11 cellular contexts compared by ENCODE assay signal in genomic region chr2:173652731-173653426, GRCh38.
DNase-seq lines count a peak whose midpoint lies in the region; ATAC-seq and TF ChIP-seq lines count a peak whose summit lies in the region.
"Had no signal": no experiment of that assay in that cellular context is flagged by ENCODE, and none has a peak within 500 bp of the region (broad histone marks: within the 10 kb centered on the region; RNA-seq: fewer than 3 reads in every experiment).

No MANE protein-coding gene starts in this region.

- H3K9me3 ChIP-seq in adipocyte (ENCODE audit: control insufficient read depth, low read length) (no peaks in the 10 kb centered on the region), psoas muscle (no peaks in the 10 kb centered on the region)

- H3K27ac ChIP-seq in psoas muscle = no peak overlapping the region

- H3K4me1 ChIP-seq in adipocyte (ENCODE audit: control insufficient read depth, insufficient read depth, low read length) (peaks cover 59% of the 10 kb centered on the region), psoas muscle (no peaks in the 10 kb centered on the region)

- WGBS in psoas muscle, 3 donors = 72 to 77% (median 73%) methylated on average over 10 of the region's 10 CpGs

- peak overlapping the region; percentile 53 for H3K9ac ChIP-seq in adipocyte (ENCODE audit: low read length)

- TF ChIP-seq CTCF in psoas muscle (IDR thresholded peaks at IDR 0.05) = no peak

- H3K27me3 ChIP-seq in adipocyte (replicated peaks; ENCODE audit: control insufficient read depth, insufficient read depth, low read length) (no peaks in the 10 kb centered on the region), psoas muscle (ENCODE audit: insufficient read depth in 3 of 3, low read length in 2 of 3) (no peaks in the 10 kb centered on the region)

- H3K4me3 ChIP-seq in adipocyte (ENCODE audit: low read length) (peak overlapping the region; percentile 36), psoas muscle (no peak overlapping the region)

- no peak for ATAC-seq in HG03159 (IDR thresholded peaks at IDR 0.05; ENCODE audit: unreplicated experiment)
- no peak for ATAC-seq in psoas muscle
- ATAC-seq: left lobe of liver had no signal

- DNase-seq in SIG-M5 treated with dmso at 0.1 percent for 504 hours (lab: John Stamatoyannopoulos, UW; ENCODE audit: unreplicated experiment) (peak; percentile 35), SIG-M5 (lab: John Stamatoyannopoulos, UW) (no peak), adipocyte (ENCODE audit: low read depth) (peak; percentile 96), kidney tubule cell (ENCODE audit: low spot score) (peak; percentile 97), psoas muscle (no peak), T-helper 9 cell (no peak)
- DNase-seq in NK-92 treated with Interleukin-12 subunit alpha and Interleukin-12 subunit beta, amount 100 ng/mL, for 24 hours (lab: John Stamatoyannopoulos, UW) = no peak
- DNase-seq: CD4-positive, CD25-positive, alpha-beta regulatory T cell; NCI-H2029 treated with DMSO at 0.1 percent for 48 hours had no signal

- H3K36me3 ChIP-seq in adipocyte (ENCODE audit: control insufficient read depth, insufficient read depth, low read length, severe bottlenecking) = no peaks in the 10 kb centered on the region
- no peaks in the 10 kb centered on the region for H3K36me3 ChIP-seq in psoas muscle (ENCODE audit: insufficient read depth in 1 of 2, low read depth in 1 of 2)

- intact Hi-C loops in psoas muscle (cut with DNase I) = no loop called here

Comparison
In these comparisons a context has a peak if more than half of its experiments do, and no peak if none do; other contexts are left out.
1. DNase-seq: peak in SIG-M5 treated with dmso at 0.1 percent for 504 hours (single experiment), adipocyte (single experiment) and kidney tubule cell (single experiment); none in SIG-M5 (single experiment), NK-92 treated with Interleukin-12 subunit alpha and Interleukin-12 subunit beta, amount 100 ng/mL, for 24 hours (single experiment), psoas muscle (0 of 2) and T-helper 9 cell (single experiment).